In the genomic region with DNA sequence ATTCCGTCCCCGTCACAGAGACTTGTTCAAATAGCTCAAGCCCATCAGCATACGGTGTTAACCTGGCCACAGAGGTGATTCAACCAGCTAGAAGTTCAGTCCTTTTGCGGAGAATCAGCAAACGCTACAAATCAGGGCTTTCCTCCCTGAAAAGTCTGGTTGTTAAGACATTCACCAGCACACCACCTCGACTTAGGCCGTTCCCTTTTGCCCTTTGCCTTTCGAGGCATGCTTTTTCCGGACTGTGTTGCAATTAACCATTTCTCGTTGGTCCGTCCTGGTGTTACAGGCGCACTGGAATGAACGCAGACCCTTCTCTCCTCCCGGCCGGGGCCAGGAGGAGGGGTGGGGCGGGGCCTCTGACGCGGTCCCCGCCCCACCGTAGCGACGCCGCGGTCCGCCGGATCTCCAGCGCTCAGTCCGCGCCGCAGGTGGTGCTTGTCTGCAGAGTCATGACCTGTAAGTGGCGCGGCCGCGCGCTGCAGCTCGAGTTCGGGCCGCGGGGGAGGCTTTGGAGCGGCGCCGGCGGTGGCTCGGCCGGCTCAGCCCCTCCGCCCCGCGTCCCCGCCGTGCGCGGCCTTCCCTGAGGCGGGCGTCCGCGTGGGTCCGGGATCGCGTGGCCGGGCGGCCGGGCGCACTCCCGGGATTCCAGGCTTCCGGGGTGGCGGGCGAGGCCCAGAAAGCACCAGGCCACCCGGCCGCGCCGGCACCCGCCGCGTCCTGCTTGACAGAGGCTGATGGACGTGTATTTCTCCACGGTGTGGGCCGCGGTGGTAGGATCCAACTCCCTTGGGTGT, we compare ENCODE assay signal across 8 cellular contexts. TPM values are rescaled to one million over a fixed set of nuclear protein-coding genes. Genes with fewer than 3 reads are reported as not detected.
DNase-seq lines count a peak whose midpoint lies in the region; ATAC-seq and TF ChIP-seq lines count a peak whose summit lies in the region.

A gene with protein sequence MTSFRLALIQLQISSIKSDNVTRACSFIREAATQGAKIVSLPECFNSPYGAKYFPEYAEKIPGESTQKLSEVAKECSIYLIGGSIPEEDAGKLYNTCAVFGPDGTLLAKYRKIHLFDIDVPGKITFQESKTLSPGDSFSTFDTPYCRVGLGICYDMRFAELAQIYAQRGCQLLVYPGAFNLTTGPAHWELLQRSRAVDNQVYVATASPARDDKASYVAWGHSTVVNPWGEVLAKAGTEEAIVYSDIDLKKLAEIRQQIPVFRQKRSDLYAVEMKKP (plus strand): TSS at position 418 of the 797 bp plus-strand sequence. CDS start 35 bp downstream, at position 453.

- H3K4me3 ChIP-seq in HAP-1 = peak within 1 kb of the TSS; percentile 49
- peak within 1 kb of the TSS; percentile 76 for H3K4me3 ChIP-seq in MG63
- peak within 1 kb of the TSS; percentile 74 to 81 for H3K4me3 ChIP-seq in gastroesophageal sphincter
- peak within 1 kb of the TSS; percentile 71 to 72 for H3K4me3 ChIP-seq in neutrophil (ENCODE audit: low read depth in 1 of 2, low read length in 1 of 2)

- H3K9me3 Mint-ChIP-seq in activated naive CD4-positive, alpha-beta T cell treated with anti-CD3 and anti-CD28 coated beads for 36 hours = no peaks in the 10 kb centered on the region

- H3K27ac ChIP-seq in gastroesophageal sphincter = peak within 1 kb of the TSS; percentile 60 to 92 (median 86)
- H3K27ac ChIP-seq in neutrophil = peak within 1 kb of the TSS; percentile 64
- H3K27ac ChIP-seq in substantia nigra (ENCODE audit: low read depth, low read length, poor library complexity, severe bottlenecking) = peak within 1 kb of the TSS; percentile 64

- intact Hi-C loops in activated naive CD4-positive, alpha-beta T cell treated with anti-CD3 and anti-CD28 coated beads for 36 hours (cut with micrococcal nuclease) = loop anchor here (1.0 to 10.0 kb wide), 8 partner anchors 16 to 1240 kb away; a partner anchor contains a TSS

- peak; percentile 54 to 61 for TF ChIP-seq POLR2A in gastroesophageal sphincter (IDR thresholded peaks at IDR 0.05)

- H3K36me3 ChIP-seq in HAP-1 (replicated peaks) (peaks cover 4% of the 10 kb centered on the region; the same call in 1 of the 2 replicates), MG63 (peaks cover 21% of the 10 kb centered on the region), gastroesophageal sphincter (peaks cover 0 to 14% of the 10 kb centered on the region in 2 donors), neutrophil (no peaks in the 10 kb centered on the region)

- H3K9me3 ChIP-seq in HAP-1 = no peaks in the 10 kb centered on the region
- no peaks in the 10 kb centered on the region for H3K9me3 ChIP-seq in MG63
- no peaks in the 10 kb centered on the region for H3K9me3 ChIP-seq in gastroesophageal sphincter
- H3K9me3 ChIP-seq in neutrophil = no peaks in the 10 kb centered on the region

- H3K4me1 Mint-ChIP-seq in activated naive CD4-positive, alpha-beta T cell treated with anti-CD3 and anti-CD28 coated beads for 36 hours (ENCODE audit: low read depth) = peaks cover 26% of the 10 kb centered on the region

- H3K27ac Mint-ChIP-seq in activated naive CD4-positive, alpha-beta T cell treated with anti-CD3 and anti-CD28 coated beads for 36 hours = peak within 1 kb of the TSS; percentile 86

- TF ChIP-seq CTCF in gastroesophageal sphincter (IDR thresholded peaks at IDR 0.05) (peak in 3 of 4 experiments; percentile 19 to 28 (median 20)), neutrophil (IDR thresholded peaks at IDR 0.05) (peak; percentile 12)

- no peaks in the 10 kb centered on the region for H3K27me3 Mint-ChIP-seq in activated naive CD4-positive, alpha-beta T cell treated with anti-CD3 and anti-CD28 coated beads for 36 hours (ENCODE audit: low read depth)

- CTCF ChIA-PET in activated naive CD4-positive, alpha-beta T cell treated with anti-CD3 and anti-CD28 coated beads for 36 hours (lab: Charles Lee) = interaction anchor here (0.7 to 0.8 kb wide), 2 partner anchors 22 to 66 kb away, joined by 3 read pairs; no protein-coding TSS in a partner anchor

- in situ Hi-C loops in HAP-1 (cut with MboI; ENCODE audit: low sequenced_read_pairs) = no loop called here

- no peak for TF ChIP-seq EP300 in gastroesophageal sphincter (IDR thresholded peaks at IDR 0.05)

- DNase-seq in GF-D8 (lab: John Stamatoyannopoulos, UW) = peak; percentile 90
- peak; percentile 77 to 91 for DNase-seq in HAP-1 (ENCODE audit: low spot score in 2 of 2)
- DNase-seq in MG63 = peak; percentile 92
- peak; percentile 83 for DNase-seq in SK-N-DZ (ENCODE audit: low spot score)
- DNase-seq in activated naive CD4-positive, alpha-beta T cell treated with anti-CD3 and anti-CD28 coated beads for 36 hours = peak; percentile 82
- DNase-seq in substantia nigra (lab: John Stamatoyannopoulos, UW) = peak in 48 of 49 donors; percentile 2 to 93 (median 49)

- peak; percentile 95 for ATAC-seq in gastroesophageal sphincter

- H3K4me1 ChIP-seq in HAP-1 (peaks cover 10% of the 10 kb centered on the region), gastroesophageal sphincter (peaks cover 0 to 21% (median 2%) of the 10 kb centered on the region in 3 donors), neutrophil (ENCODE audit: control insufficient read depth in 1 of 2, insufficient read depth in 1 of 2, low read depth in 1 of 2, low read length in 1 of 2) (peaks cover 17 to 22% of the 10 kb centered on the region in 2 experiments)

- no peaks in the 10 kb centered on the region for H3K27me3 ChIP-seq in HAP-1 (ENCODE audit: low read depth)
- H3K27me3 ChIP-seq in MG63 = no peaks in the 10 kb centered on the region
- H3K27me3 ChIP-seq in gastroesophageal sphincter = no peaks in the 10 kb centered on the region
- no peaks in the 10 kb centered on the region for H3K27me3 ChIP-seq in neutrophil

- 5 to 7% methylated on average over 8 to 10 of the region's 78 CpGs for WGBS in gastroesophageal sphincter (ENCODE audit: low coverage in 1 of 2), 2 donors

- H3K36me3 Mint-ChIP-seq in activated naive CD4-positive, alpha-beta T cell treated with anti-CD3 and anti-CD28 coated beads for 36 hours (ENCODE audit: low read depth) = peaks cover 4% of the 10 kb centered on the region

- H3K4me3 Mint-ChIP-seq in activated naive CD4-positive, alpha-beta T cell treated with anti-CD3 and anti-CD28 coated beads for 36 hours = peak within 1 kb of the TSS; percentile 86

RNA-seq across cellular contexts. Expression of the gene that starts here (rescaled TPM):
- total RNA-seq in MG63 (2014; rRNA removed; shearing (Covaris generic); ENCODE audit: low replicate concordance) = 108 and 123 TPM in 2 replicates
- polyA plus RNA-seq in SK-N-DZ (2014; cell fraction: cytosol; rRNA removed) = 31.8 and 50.4 TPM in 2 replicates
- polyA plus RNA-seq in SK-N-DZ (2014; cell fraction: nucleus; rRNA removed) = 133 and 176 TPM in 2 replicates
- total RNA-seq in activated naive CD4-positive, alpha-beta T cell treated with anti-CD3 and anti-CD28 coated beads for 36 hours = 10 to 100 TPM; 69.1 to 76.0 TPM
- total RNA-seq in gastroesophageal sphincter = 10 to 100 TPM; 13.0 to 39.7 (median 21.1) TPM

Comparison
In these comparisons a context has a peak if more than half of its experiments do, and no peak if none do; other contexts are left out.
1. Peak in every context shown above with its lines: DNase-seq, ATAC-seq, H3K4me3 ChIP-seq and H3K27ac ChIP-seq.